9 cellular contexts compared by ENCODE assay signal in genomic region chr2:43424262-43425207, GRCh38.
DNase-seq lines count a peak whose midpoint lies in the region; ATAC-seq and TF ChIP-seq lines count a peak whose summit lies in the region.
"Had no signal": no experiment of that assay in that cellular context is flagged by ENCODE, and none has a peak within 500 bp of the region (broad histone marks: within the 10 kb centered on the region; RNA-seq: fewer than 3 reads in every experiment).

No MANE protein-coding gene starts in this region.

- intact Hi-C loops in head of caudate nucleus (cut with DNase I), result no loop called here

- no peak overlapping the region for H3K27ac ChIP-seq in gastroesophageal sphincter

- in situ Hi-C loops in KBM-7 (cut with MboI; ENCODE audit: low pct_unique_long_range_greater_than_20kb, low sequenced_read_pairs) (no loop called here), astrocyte of the spinal cord (cut with HindIII; ENCODE audit: low sequenced_read_pairs) (no loop called here)

- DNase-seq in BE2C (peak; percentile 26), KBM-7 (peak; percentile 14), astrocyte of the spinal cord (ENCODE audit: low read depth, low spot score) (peak; percentile 46), myocyte (ENCODE audit: low read depth) (peak; percentile 31), head of caudate nucleus (no peak), NCI-H1436 treated with DMSO at 0.1 percent for 48 hours (lab: John Stamatoyannopoulos, UW) (no peak)
- DNase-seq: NCI-H1694 treated with DMSO at 0.1 percent for 48 hours had no signal

- TF ChIP-seq EP300 in gastroesophageal sphincter (IDR thresholded peaks at IDR 0.05), result no peak

- ATAC-seq in GM21447 (IDR thresholded peaks at IDR 0.05; ENCODE audit: unreplicated experiment), result no peak
- ATAC-seq in gastroesophageal sphincter, result no peak

- no peak for TF ChIP-seq CTCF in BE2C (IDR thresholded peaks at IDR 0.05; ENCODE audit: low read depth, low read length)
- TF ChIP-seq CTCF in astrocyte of the spinal cord (IDR thresholded peaks at IDR 0.05; ENCODE audit: low read depth, low read length), result no peak
- no peak for TF ChIP-seq CTCF in gastroesophageal sphincter (IDR thresholded peaks at IDR 0.05)

- WGBS in gastroesophageal sphincter (ENCODE audit: low coverage in 1 of 2), 2 donors, result 70 to 84% methylated on average over 5 of the region's 6 CpGs

- no peaks in the 10 kb centered on the region for H3K9me3 ChIP-seq in BE2C
- no peaks in the 10 kb centered on the region for H3K9me3 ChIP-seq in gastroesophageal sphincter

- H3K36me3 ChIP-seq in BE2C (peaks cover 3% of the 10 kb centered on the region), gastroesophageal sphincter (peaks cover 0 to 4% of the 10 kb centered on the region in 2 donors)

- TF ChIP-seq POLR2A in gastroesophageal sphincter (IDR thresholded peaks at IDR 0.05), result no peak

- no peak overlapping the region for H3K4me3 ChIP-seq in BE2C (ENCODE audit: low read depth, low read length)
- H3K4me3 ChIP-seq in astrocyte of the spinal cord (ENCODE audit: low read depth, low read length), result no peak overlapping the region
- H3K4me3 ChIP-seq in gastroesophageal sphincter, result no peak overlapping the region

- H3K4me1 ChIP-seq in BE2C (peaks cover 34% of the 10 kb centered on the region), gastroesophageal sphincter (peaks cover 3 to 19% (median 6%) of the 10 kb centered on the region in 3 donors)

- H3K27me3 ChIP-seq in BE2C (no peaks in the 10 kb centered on the region), gastroesophageal sphincter (no peaks in the 10 kb centered on the region)

Comparison
In these comparisons a context has a peak if more than half of its experiments do, and no peak if none do; other contexts are left out.
1. DNase-seq: peak in BE2C (single experiment), KBM-7 (single experiment), astrocyte of the spinal cord (single experiment) and myocyte (single experiment); none in head of caudate nucleus (0 of 42) and NCI-H1436 treated with DMSO at 0.1 percent for 48 hours (single experiment).